9 cellular contexts compared by ENCODE assay signal in the genomic region with DNA sequence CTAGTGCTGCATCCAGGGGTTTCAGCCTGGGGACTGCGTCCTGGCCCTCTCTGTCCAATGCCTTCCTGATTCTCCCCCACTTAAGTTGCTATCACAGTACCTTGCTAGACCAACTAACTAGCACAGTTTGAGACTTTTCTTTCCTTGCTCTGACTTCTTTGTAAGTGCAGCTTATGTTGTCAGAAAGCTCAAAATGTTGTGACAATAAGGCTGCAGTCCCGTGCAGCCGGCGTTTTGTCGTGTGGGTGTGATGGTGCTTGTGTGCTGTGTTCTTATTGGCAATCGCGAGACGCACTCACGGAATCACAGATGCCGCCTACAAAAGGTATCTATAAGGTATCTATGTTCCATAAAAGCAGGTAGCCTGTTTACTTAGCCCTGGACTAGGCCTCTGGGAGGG.
"Had no signal": no experiment of that assay in that cellular context is flagged by ENCODE, and none has a peak within 500 bp of the region (broad histone marks: within the 10 kb centered on the region; RNA-seq: fewer than 3 reads in every experiment).

No MANE protein-coding gene starts in this region.

- H3K4me3 ChIP-seq: GM23248, HAP-1, K562 had no signal

- ATAC-seq: HCT116, HepG2, K562 had no signal

- H3K9me3 Mint-ChIP-seq: HFFc6 had no signal

- H3K36me3 ChIP-seq: HAP-1 had no signal

- DNase-seq: GM23248, GOT3, H7, HFFc6 had no signal

- H3K27ac Mint-ChIP-seq: HFFc6 had no signal

- H3K9ac ChIP-seq: GM23248 had no signal

- H3K9me3 ChIP-seq: HAP-1 had no signal

- H3K27ac ChIP-seq: GM23248, HL-60 had no signal

- H3K4me3 Mint-ChIP-seq: HFFc6 had no signal

- H2AFZ ChIP-seq: GM23248 had no signal
